ENCODE assay signal across 1 cellular context in the genomic region with DNA sequence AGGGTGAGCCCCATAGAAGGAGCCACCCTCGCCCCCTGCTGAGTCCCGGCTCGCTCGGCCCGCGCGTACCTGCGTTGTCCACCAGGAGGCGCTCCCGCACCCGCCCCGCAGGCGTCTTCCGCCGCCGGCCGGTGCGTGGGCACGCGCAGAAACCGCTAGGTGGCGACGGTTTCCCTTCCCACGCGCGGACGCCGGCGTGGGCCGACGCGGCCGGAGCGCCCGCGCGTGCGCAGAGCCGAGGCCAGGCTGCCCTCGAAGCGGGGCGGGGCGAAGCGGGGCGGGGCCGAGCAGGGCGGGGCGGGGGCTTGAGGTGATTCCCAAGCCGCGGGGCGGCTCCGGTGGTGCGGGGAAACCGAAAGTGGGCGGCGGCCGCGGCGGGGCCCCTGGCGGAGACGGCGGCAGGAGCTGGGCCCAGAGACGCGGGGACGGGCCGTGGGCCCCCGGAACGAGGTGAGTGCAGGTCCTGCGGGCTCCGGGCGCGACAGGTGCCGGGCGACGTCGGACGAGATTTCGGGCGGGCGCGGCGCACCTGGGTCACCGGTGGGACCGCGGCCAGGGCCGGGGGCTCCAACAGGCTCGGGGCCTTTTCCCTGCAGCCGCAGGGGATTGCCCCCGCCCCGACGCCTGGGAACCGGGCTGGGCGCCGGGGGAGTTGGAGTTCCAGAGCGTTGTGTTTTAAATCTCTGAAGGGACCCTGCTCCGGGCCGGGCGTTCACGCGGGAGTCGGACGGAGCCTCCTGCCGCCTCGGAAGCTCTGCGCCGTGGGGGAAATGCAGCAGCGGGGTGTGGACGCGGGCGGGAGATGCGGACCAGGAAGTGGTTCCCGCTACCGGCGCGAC.
TF ChIP-seq lines count a peak whose summit lies in the region.

A gene with protein sequence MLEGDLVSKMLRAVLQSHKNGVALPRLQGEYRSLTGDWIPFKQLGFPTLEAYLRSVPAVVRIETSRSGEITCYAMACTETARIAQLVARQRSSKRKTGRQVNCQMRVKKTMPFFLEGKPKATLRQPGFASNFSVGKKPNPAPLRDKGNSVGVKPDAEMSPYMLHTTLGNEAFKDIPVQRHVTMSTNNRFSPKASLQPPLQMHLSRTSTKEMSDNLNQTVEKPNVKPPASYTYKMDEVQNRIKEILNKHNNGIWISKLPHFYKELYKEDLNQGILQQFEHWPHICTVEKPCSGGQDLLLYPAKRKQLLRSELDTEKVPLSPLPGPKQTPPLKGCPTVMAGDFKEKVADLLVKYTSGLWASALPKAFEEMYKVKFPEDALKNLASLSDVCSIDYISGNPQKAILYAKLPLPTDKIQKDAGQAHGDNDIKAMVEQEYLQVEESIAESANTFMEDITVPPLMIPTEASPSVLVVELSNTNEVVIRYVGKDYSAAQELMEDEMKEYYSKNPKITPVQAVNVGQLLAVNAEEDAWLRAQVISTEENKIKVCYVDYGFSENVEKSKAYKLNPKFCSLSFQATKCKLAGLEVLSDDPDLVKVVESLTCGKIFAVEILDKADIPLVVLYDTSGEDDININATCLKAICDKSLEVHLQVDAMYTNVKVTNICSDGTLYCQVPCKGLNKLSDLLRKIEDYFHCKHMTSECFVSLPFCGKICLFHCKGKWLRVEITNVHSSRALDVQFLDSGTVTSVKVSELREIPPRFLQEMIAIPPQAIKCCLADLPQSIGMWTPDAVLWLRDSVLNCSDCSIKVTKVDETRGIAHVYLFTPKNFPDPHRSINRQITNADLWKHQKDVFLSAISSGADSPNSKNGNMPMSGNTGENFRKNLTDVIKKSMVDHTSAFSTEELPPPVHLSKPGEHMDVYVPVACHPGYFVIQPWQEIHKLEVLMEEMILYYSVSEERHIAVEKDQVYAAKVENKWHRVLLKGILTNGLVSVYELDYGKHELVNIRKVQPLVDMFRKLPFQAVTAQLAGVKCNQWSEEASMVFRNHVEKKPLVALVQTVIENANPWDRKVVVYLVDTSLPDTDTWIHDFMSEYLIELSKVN (plus strand): TSS at position 308 of the 839 bp plus-strand sequence. CDS start 16,370 bp downstream, outside the sequence.

TF ChIP-seq in HepG2, 621 proteins besides CTCF, POLR2A, EP300 and RAD21 (continued from another document and continues in another):
- TF ChIP-seq, protein P1, sequence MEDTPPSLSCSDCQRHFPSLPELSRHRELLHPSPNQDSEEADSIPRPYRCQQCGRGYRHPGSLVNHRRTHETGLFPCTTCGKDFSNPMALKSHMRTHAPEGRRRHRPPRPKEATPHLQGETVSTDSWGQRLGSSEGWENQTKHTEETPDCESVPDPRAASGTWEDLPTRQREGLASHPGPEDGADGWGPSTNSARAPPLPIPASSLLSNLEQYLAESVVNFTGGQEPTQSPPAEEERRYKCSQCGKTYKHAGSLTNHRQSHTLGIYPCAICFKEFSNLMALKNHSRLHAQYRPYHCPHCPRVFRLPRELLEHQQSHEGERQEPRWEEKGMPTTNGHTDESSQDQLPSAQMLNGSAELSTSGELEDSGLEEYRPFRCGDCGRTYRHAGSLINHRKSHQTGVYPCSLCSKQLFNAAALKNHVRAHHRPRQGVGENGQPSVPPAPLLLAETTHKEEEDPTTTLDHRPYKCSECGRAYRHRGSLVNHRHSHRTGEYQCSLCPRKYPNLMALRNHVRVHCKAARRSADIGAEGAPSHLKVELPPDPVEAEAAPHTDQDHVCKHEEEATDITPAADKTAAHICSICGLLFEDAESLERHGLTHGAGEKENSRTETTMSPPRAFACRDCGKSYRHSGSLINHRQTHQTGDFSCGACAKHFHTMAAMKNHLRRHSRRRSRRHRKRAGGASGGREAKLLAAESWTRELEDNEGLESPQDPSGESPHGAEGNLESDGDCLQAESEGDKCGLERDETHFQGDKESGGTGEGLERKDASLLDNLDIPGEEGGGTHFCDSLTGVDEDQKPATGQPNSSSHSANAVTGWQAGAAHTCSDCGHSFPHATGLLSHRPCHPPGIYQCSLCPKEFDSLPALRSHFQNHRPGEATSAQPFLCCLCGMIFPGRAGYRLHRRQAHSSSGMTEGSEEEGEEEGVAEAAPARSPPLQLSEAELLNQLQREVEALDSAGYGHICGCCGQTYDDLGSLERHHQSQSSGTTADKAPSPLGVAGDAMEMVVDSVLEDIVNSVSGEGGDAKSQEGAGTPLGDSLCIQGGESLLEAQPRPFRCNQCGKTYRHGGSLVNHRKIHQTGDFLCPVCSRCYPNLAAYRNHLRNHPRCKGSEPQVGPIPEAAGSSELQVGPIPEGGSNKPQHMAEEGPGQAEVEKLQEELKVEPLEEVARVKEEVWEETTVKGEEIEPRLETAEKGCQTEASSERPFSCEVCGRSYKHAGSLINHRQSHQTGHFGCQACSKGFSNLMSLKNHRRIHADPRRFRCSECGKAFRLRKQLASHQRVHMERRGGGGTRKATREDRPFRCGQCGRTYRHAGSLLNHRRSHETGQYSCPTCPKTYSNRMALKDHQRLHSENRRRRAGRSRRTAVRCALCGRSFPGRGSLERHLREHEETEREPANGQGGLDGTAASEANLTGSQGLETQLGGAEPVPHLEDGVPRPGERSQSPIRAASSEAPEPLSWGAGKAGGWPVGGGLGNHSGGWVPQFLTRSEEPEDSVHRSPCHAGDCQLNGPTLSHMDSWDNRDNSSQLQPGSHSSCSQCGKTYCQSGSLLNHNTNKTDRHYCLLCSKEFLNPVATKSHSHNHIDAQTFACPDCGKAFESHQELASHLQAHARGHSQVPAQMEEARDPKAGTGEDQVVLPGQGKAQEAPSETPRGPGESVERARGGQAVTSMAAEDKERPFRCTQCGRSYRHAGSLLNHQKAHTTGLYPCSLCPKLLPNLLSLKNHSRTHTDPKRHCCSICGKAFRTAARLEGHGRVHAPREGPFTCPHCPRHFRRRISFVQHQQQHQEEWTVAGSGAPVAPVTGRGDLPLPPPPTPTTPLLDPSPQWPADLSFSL (CRISPR knock-in tag; IDR thresholded peaks at IDR 0.05) = no peak
- TF ChIP-seq, protein P2, sequence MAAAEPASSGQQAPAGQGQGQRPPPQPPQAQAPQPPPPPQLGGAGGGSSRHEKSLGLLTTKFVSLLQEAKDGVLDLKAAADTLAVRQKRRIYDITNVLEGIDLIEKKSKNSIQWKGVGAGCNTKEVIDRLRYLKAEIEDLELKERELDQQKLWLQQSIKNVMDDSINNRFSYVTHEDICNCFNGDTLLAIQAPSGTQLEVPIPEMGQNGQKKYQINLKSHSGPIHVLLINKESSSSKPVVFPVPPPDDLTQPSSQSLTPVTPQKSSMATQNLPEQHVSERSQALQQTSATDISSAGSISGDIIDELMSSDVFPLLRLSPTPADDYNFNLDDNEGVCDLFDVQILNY (CRISPR knock-in tag; conservative IDR thresholded peaks at IDR 0.05) = no peak
- TF ChIP-seq ZNF670 (CRISPR knock-in tag; IDR thresholded peaks at IDR 0.05; ENCODE audit: borderline replicate concordance) (peak; percentile 89; the same call in 1 of the 2 replicates), REXO4 (CRISPR knock-in tag; IDR thresholded peaks at IDR 0.05; ENCODE audit: borderline replicate concordance) (no peak), ZNF776 (CRISPR knock-in tag; IDR thresholded peaks at IDR 0.05) (peak; percentile 45; the same call in 1 of the 2 replicates), U2AF1 (optimal IDR thresholded peaks at IDR 0.05; ENCODE audit: low read depth, low read length) (no peak), RELA (CRISPR knock-in tag; IDR thresholded peaks at IDR 0.05) (no peak), ZMYM4 (CRISPR knock-in tag; IDR thresholded peaks at IDR 0.05) (peak; percentile 98), SCMH1 (CRISPR knock-in tag; IDR thresholded peaks at IDR 0.05; ENCODE audit: borderline replicate concordance) (no peak), KDM5B (CRISPR knock-in tag; IDR thresholded peaks at IDR 0.05; ENCODE audit: borderline replicate concordance) (peak; percentile 59; the same call in 1 of the 2 replicates), NFRKB (IDR thresholded peaks at IDR 0.05) (no peak), ZFY (CRISPR knock-in tag; IDR thresholded peaks at IDR 0.05) (peak; percentile 84), RARA (CRISPR knock-in tag; IDR thresholded peaks at IDR 0.05) (peak; percentile 38), NFKBIZ (CRISPR knock-in tag; IDR thresholded peaks at IDR 0.05) (0 out of 2 replicates have a peak, but pooled peaks have one; percentile 30), TBX3 (IDR thresholded peaks at IDR 0.05; ENCODE audit: borderline replicate concordance) (no peak), KLF12 (CRISPR knock-in tag; IDR thresholded peaks at IDR 0.05; ENCODE audit: borderline replicate concordance) (peak; percentile 83; the same call in 1 of the 2 replicates), ZNF282 (IDR thresholded peaks at IDR 0.05; ENCODE audit: partially characterized antibody) (no peak), ZNF674 (CRISPR knock-in tag; IDR thresholded peaks at IDR 0.05; ENCODE audit: low read depth) (no peak; the same call in 1 of the 2 replicates), ZFP62 (CRISPR knock-in tag; IDR thresholded peaks at IDR 0.05) (no peak), THAP11 (CRISPR knock-in tag; IDR thresholded peaks at IDR 0.05) (peak; percentile 85), SALL2 (CRISPR knock-in tag; IDR thresholded peaks at IDR 0.05) (peak; percentile 96), ZNF83 (CRISPR knock-in tag; IDR thresholded peaks at IDR 0.05; ENCODE audit: borderline replicate concordance) (0 out of 2 replicates have a peak, but pooled peaks have one; percentile 49)
- TF ChIP-seq, protein P3, sequence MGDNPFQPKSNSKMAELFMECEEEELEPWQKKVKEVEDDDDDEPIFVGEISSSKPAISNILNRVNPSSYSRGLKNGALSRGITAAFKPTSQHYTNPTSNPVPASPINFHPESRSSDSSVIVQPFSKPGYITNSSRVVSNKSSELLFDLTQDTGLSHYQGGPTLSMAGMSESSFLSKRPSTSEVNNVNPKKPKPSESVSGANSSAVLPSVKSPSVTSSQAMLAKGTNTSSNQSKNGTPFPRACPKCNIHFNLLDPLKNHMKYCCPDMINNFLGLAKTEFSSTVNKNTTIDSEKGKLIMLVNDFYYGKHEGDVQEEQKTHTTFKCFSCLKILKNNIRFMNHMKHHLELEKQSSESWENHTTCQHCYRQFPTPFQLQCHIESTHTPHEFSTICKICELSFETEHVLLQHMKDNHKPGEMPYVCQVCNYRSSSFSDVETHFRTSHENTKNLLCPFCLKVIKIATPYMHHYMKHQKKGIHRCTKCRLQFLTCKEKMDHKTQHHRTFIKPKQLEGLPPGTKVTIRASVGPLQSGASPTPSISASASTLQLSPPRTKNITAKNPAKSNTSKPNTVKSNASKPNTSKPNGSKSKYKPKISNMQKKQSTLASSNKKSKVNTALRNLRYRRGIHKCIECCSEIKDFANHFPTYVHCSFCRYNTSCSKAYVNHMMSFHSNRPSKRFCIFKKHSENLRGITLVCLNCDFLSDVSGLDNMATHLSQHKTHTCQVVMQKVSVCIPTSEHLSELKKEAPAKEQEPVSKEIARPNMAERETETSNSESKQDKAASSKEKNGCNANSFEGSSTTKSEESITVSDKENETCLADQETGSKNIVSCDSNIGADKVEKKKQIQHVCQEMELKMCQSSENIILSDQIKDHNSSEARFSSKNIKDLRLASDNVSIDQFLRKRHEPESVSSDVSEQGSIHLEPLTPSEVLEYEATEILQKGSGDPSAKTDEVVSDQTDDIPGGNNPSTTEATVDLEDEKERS (CRISPR knock-in tag; IDR thresholded peaks at IDR 0.05) = peak; percentile 84
- TF ChIP-seq, protein P4, sequence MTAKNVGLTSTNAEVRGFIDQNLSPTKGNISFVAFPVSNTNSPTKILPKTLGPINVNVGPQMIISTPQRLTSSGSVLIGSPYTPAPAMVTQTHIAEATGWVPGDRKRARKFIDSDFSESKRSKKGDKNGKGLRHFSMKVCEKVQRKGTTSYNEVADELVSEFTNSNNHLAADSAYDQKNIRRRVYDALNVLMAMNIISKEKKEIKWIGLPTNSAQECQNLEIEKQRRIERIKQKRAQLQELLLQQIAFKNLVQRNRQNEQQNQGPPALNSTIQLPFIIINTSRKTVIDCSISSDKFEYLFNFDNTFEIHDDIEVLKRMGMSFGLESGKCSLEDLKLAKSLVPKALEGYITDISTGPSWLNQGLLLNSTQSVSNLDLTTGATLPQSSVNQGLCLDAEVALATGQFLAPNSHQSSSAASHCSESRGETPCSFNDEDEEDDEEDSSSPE (CRISPR knock-in tag; IDR thresholded peaks at IDR 0.05) = peak; percentile 52; the same call in 1 of the 2 replicates
- TF ChIP-seq, protein P5, sequence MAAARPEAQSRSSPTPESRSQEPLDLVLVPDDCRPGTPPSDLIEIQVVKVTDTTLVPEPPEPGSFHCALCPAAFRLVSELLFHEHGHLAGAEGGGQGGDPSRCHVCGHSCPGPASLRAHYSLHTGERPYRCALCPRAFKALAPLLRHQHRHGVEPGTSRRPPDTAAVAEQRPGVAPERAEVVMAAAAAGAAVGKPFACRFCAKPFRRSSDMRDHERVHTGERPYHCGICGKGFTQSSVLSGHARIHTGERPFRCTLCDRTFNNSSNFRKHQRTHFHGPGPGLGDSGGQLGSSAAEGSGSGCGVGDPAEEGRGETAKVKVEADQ (CRISPR knock-in tag; IDR thresholded peaks at IDR 0.05; ENCODE audit: borderline replicate concordance) = peak; percentile 60; the same call in 1 of the 2 replicates
- TF ChIP-seq, protein P6, sequence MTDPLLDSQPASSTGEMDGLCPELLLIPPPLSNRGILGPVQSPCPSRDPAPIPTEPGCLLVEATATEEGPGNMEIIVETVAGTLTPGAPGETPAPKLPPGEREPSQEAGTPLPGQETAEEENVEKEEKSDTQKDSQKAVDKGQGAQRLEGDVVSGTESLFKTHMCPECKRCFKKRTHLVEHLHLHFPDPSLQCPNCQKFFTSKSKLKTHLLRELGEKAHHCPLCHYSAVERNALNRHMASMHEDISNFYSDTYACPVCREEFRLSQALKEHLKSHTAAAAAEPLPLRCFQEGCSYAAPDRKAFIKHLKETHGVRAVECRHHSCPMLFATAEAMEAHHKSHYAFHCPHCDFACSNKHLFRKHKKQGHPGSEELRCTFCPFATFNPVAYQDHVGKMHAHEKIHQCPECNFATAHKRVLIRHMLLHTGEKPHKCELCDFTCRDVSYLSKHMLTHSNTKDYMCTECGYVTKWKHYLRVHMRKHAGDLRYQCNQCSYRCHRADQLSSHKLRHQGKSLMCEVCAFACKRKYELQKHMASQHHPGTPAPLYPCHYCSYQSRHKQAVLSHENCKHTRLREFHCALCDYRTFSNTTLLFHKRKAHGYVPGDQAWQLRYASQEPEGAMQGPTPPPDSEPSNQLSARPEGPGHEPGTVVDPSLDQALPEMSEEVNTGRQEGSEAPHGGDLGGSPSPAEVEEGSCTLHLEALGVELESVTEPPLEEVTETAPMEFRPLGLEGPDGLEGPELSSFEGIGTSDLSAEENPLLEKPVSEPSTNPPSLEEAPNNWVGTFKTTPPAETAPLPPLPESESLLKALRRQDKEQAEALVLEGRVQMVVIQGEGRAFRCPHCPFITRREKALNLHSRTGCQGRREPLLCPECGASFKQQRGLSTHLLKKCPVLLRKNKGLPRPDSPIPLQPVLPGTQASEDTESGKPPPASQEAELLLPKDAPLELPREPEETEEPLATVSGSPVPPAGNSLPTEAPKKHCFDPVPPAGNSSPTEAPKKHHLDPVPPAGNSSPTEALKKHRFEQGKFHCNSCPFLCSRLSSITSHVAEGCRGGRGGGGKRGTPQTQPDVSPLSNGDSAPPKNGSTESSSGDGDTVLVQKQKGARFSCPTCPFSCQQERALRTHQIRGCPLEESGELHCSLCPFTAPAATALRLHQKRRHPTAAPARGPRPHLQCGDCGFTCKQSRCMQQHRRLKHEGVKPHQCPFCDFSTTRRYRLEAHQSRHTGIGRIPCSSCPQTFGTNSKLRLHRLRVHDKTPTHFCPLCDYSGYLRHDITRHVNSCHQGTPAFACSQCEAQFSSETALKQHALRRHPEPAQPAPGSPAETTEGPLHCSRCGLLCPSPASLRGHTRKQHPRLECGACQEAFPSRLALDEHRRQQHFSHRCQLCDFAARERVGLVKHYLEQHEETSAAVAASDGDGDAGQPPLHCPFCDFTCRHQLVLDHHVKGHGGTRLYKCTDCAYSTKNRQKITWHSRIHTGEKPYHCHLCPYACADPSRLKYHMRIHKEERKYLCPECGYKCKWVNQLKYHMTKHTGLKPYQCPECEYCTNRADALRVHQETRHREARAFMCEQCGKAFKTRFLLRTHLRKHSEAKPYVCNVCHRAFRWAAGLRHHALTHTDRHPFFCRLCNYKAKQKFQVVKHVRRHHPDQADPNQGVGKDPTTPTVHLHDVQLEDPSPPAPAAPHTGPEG (CRISPR knock-in tag; IDR thresholded peaks at IDR 0.05) = no peak
